ENCODE assay signal across 21 cellular contexts in genomic region chr14:76101980-76102379, GRCh38. TPM values are rescaled to one million over a fixed set of nuclear protein-coding genes. Genes with fewer than 3 reads are reported as not detected.
A peak's percentile ranks its signal among the peaks of the same experiment; 100 is the strongest.
DNase-seq lines count a peak whose midpoint lies in the region; ATAC-seq, FAIRE-seq and TF ChIP-seq lines count a peak whose summit lies in the region.
"Had no signal": no experiment of that assay in that cellular context is flagged by ENCODE, and none has a peak within 500 bp of the region (broad histone marks: within the 10 kb centered on the region; RNA-seq: fewer than 3 reads in every experiment).

No MANE protein-coding gene starts in this region.

- peaks cover 2 to 27% of the 10 kb centered on the region in 2 experiments; a peak in 4 of 5 replicates for H3K27me3 ChIP-seq in HepG2 (ENCODE audit: control insufficient read depth in 1 of 2, insufficient read depth in 2 of 2, low read length in 2 of 2)
- H3K27me3 ChIP-seq in right lobe of liver: no peaks in the 10 kb centered on the region
- H3K27me3 ChIP-seq in GM12878 (replicated peaks in 1 of 2; ENCODE audit: control insufficient read depth in 2 of 2, insufficient read depth in 2 of 2, low read length in 1 of 2): 0 out of 4 replicates have a peak, but pooled peaks cover 0 to 3% of the 10 kb centered on the region in 2 experiments
- H3K27me3 ChIP-seq in gastroesophageal sphincter: no peaks in the 10 kb centered on the region
- H3K27me3 ChIP-seq: upper lobe of right lung had no signal

- no peaks in the 10 kb centered on the region for H3K4me1 Mint-ChIP-seq in immature natural killer cell
- H3K4me1 Mint-ChIP-seq: natural killer cell had no signal

- peak; percentile 46 for ATAC-seq in HepG2
- no peak for ATAC-seq in right lobe of liver
- no peak for ATAC-seq in GM12878
- no peak for ATAC-seq in gastroesophageal sphincter
- ATAC-seq: natural killer cell, upper lobe of right lung had no signal

- no peaks in the 10 kb centered on the region for H3K9me3 ChIP-seq in HepG2 (ENCODE audit: low read length)
- no peaks in the 10 kb centered on the region for H3K9me3 ChIP-seq in right lobe of liver
- no peaks in the 10 kb centered on the region for H3K9me3 ChIP-seq in GM12878 (replicated peaks; ENCODE audit: control insufficient read depth, insufficient read depth, low read length)
- no peaks in the 10 kb centered on the region for H3K9me3 ChIP-seq in gastroesophageal sphincter
- H3K9me3 ChIP-seq: upper lobe of right lung had no signal

- peaks cover 2 to 11% (median 10%) of the 10 kb centered on the region in 3 donors for H3K27me3 Mint-ChIP-seq in immature natural killer cell (ENCODE audit: low read depth in 3 of 3)

- H4K20me1 ChIP-seq in HepG2 (ENCODE audit: insufficient read depth, low read length) (no peaks in the 10 kb centered on the region), GM12878 (ENCODE audit: control insufficient read depth, insufficient read depth) (no peaks in the 10 kb centered on the region)

- peak; percentile 8 for DNase-seq in HepG2 (ENCODE audit: low spot score)
- no peak for DNase-seq in right lobe of liver
- no peak for DNase-seq in GM12878 (ENCODE audit: low read depth, low spot score)
- DNase-seq in immature natural killer cell: no peak
- no peak for DNase-seq in GM13977 (ENCODE audit: low spot score)
- no peak for DNase-seq in NCI-H1436 (lab: John Stamatoyannopoulos, UW)
- no peak for DNase-seq in AG08395 (ENCODE audit: low spot score)
- DNase-seq: activated CD4-positive, alpha-beta T cell treated with anti-CD3 and anti-CD28 coated beads, Interleukin-2, amount 50 U/mL, for 48 hours; activated effector memory CD4-positive, alpha-beta T cell treated with anti-CD3 and anti-CD28 coated beads, Interleukin-2, amount 50 U/mL, for 16 hours; EL; GOT3; MM.1S; natural killer cell; NCI-H1694 treated with DMSO at 0.1 percent for 48 hours; posterior cingulate gyrus; upper lobe of right lung had no signal

- in situ Hi-C loops in HepG2 (cut with HindIII; ENCODE audit: extremely low pct_ligation_motif_present, low pct_unique_long_range_greater_than_20kb): no loop called here
- in situ Hi-C loops in GM12878 (cut with MboI): no loop called here
- in situ Hi-C loops in GM13977 (cut with MboI; ENCODE audit: low pct_unique_long_range_greater_than_20kb, low sequenced_read_pairs, unreplicated experiment): no loop called here

- intact Hi-C loops in HepG2 (cut with micrococcal nuclease; ENCODE audit: unreplicated experiment) (loop anchor here (10.0 kb wide), 1 partner anchor 253 kb away; no protein-coding TSS in a partner anchor), right lobe of liver (cut with DNase I) (no loop called here), GM12878 (cut with micrococcal nuclease; ENCODE audit: unreplicated experiment) (no loop called here)

- CTCF ChIA-PET in HepG2 (lab: Yijun Ruan, JAX; ENCODE audit: low intra/inter-chr PET ratio, low total read pairs) (no interaction called here), GM12878 (lab: Yijun Ruan, JAX) (interaction anchor here (1.2 to 2.9 kb wide), 2 partner anchors 251 to 608 kb away, joined by 3 to 13 read pairs; no protein-coding TSS in a partner anchor)

- no peak for TF ChIP-seq RAD21 in HepG2 (CRISPR knock-in tag; IDR thresholded peaks at IDR 0.05)
- TF ChIP-seq RAD21 in GM12878 (IDR thresholded peaks at IDR 0.05; ENCODE audit: insufficient read depth, low read depth, low read length): peak; percentile 43

- no peak overlapping the region for H3K9ac ChIP-seq in HepG2 (ENCODE audit: insufficient read depth, low read depth, low read length)
- no peak overlapping the region for H3K9ac ChIP-seq in GM12878 (ENCODE audit: control insufficient read depth, insufficient read depth, low read length)

- SMC1A ChIA-PET in GM12878 (lab: Charles Lee; ENCODE audit: uncharacterized antibody, unreplicated experiment): no interaction called here

- no TSS peak for BruUV-seq in HepG2 (replicated peaks; lab: Mats Ljungman, UMichigan)
- BruUV-seq in GM12878 (replicated peaks; lab: Mats Ljungman, UMichigan): no TSS peak

- TF ChIP-seq CTCF in HepG2 (CRISPR knock-in tag; IDR thresholded peaks at IDR 0.05) (peak; percentile 63), right lobe of liver (IDR thresholded peaks at IDR 0.05) (no peak), GM12878 (IDR thresholded peaks at IDR 0.05 in 2 of 3, conservative IDR thresholded peaks at IDR 0.05 in 1 of 3; ENCODE audit: control insufficient read depth in 2 of 3, extremely low read depth in 1 of 3, insufficient read depth in 1 of 3, low read depth in 3 of 3, low read length in 3 of 3) (peak in 1 of 3 experiments; percentile 35; a peak in 1 of 6 replicates), gastroesophageal sphincter (IDR thresholded peaks at IDR 0.05) (no peak), GM13977 (IDR thresholded peaks at IDR 0.05; ENCODE audit: extremely low read depth, insufficient read depth, missing control alignments) (no peak)

- H3K4me2 ChIP-seq in HepG2 (ENCODE audit: low read depth, low read length) (no peak overlapping the region), GM12878 (ENCODE audit: control insufficient read depth, insufficient read depth) (no peak overlapping the region)

- H3K27ac Mint-ChIP-seq in immature natural killer cell: no peak overlapping the region
- H3K27ac Mint-ChIP-seq: natural killer cell; T-helper 1 cell treated with Interleukin-12 subunit alpha and Interleukin-12 subunit beta and Interleukin-4 antibody, amounts not matched to agents 30 μg/mL and 1 μg/mL, for 36 hours had no signal

- RAD21 ChIA-PET in GM12878 (lab: Charles Lee; ENCODE audit: unreplicated experiment): interaction anchor here (1.0 kb wide), 1 partner anchor 250 kb away, joined by 4 read pairs; no protein-coding TSS in a partner anchor

- 4% methylated on average over 2 of the region's 2 CpGs for WGBS in HepG2 (ENCODE audit: low lambda C conversion rate)
- WGBS in right lobe of liver (ENCODE audit: insufficient coverage, low coverage, low lambda C conversion rate, missing lambda C conversion rate): 42% methylated on average over 2 of the region's 2 CpGs
- WGBS in GM12878 (ENCODE audit: insufficient coverage, insufficient replicate concordance, low lambda C conversion rate, missing lambda C conversion rate): 4% methylated on average over 2 of the region's 2 CpGs
- 40 to 50% methylated on average over 2 of the region's 2 CpGs for WGBS in gastroesophageal sphincter (ENCODE audit: low coverage in 1 of 2), 2 donors

- TF ChIP-seq POLR2A in HepG2 (IDR thresholded peaks at IDR 0.05; ENCODE audit: insufficient read depth in 1 of 2, low read depth in 2 of 2, low read length in 2 of 2): no peak
- TF ChIP-seq POLR2A in right lobe of liver (IDR thresholded peaks at IDR 0.05): no peak
- no peak for TF ChIP-seq POLR2A in GM12878 (IDR thresholded peaks at IDR 0.05; ENCODE audit: low read depth, low read length)
- TF ChIP-seq POLR2A in gastroesophageal sphincter (IDR thresholded peaks at IDR 0.05): no peak

- H3K4me3 ChIP-seq in HepG2 (replicated peaks in 1 of 3; ENCODE audit: insufficient read depth in 1 of 3, low read depth in 2 of 3, low read length in 3 of 3): no peak overlapping the region
- H3K4me3 ChIP-seq in right lobe of liver: no peak overlapping the region
- no peak overlapping the region for H3K4me3 ChIP-seq in GM12878
- H3K4me3 ChIP-seq in gastroesophageal sphincter: no peak overlapping the region
- H3K4me3 ChIP-seq: coronary artery, upper lobe of right lung had no signal

- no peak for TF ChIP-seq EP300 in HepG2 (IDR thresholded peaks at IDR 0.05; ENCODE audit: low read depth in 2 of 2, low read length in 2 of 2)
- TF ChIP-seq EP300 in HepG2 (CRISPR knock-in tag; IDR thresholded peaks at IDR 0.05; ENCODE audit: borderline replicate concordance): no peak
- TF ChIP-seq EP300 in GM12878 (IDR thresholded peaks at IDR 0.05; ENCODE audit: borderline replicate concordance in 1 of 2, control insufficient read depth in 1 of 2, low read depth in 2 of 2, low read length in 2 of 2): no peak
- no peak for TF ChIP-seq EP300 in gastroesophageal sphincter (IDR thresholded peaks at IDR 0.05)

- H3K79me2 ChIP-seq in HepG2 (ENCODE audit: insufficient read depth, low read length) (no peaks in the 10 kb centered on the region), GM12878 (ENCODE audit: control insufficient read depth, insufficient read depth, low read length) (no peaks in the 10 kb centered on the region)

- H3K9me3 Mint-ChIP-seq in immature natural killer cell: no peaks in the 10 kb centered on the region
- H3K9me3 Mint-ChIP-seq: natural killer cell; T-helper 1 cell treated with Interleukin-12 subunit alpha and Interleukin-12 subunit beta and Interleukin-4 antibody, amounts not matched to agents 30 μg/mL and 1 μg/mL, for 36 hours had no signal

- no peaks in the 10 kb centered on the region for H3K4me1 ChIP-seq in HepG2 (ENCODE audit: insufficient read depth, low read length)
- H3K4me1 ChIP-seq in right lobe of liver: no peaks in the 10 kb centered on the region
- no peaks in the 10 kb centered on the region for H3K4me1 ChIP-seq in GM12878 (ENCODE audit: control insufficient read depth, insufficient read depth, low read length)
- peaks cover 2 to 56% (median 6%) of the 10 kb centered on the region in 3 donors for H3K4me1 ChIP-seq in gastroesophageal sphincter
- H3K4me1 ChIP-seq: upper lobe of right lung had no signal

- no peak overlapping the region for H2AFZ ChIP-seq in HepG2 (ENCODE audit: low read length)
- H2AFZ ChIP-seq in GM12878 (ENCODE audit: control insufficient read depth, low read depth, low read length): no peak overlapping the region

- H3K4me3 Mint-ChIP-seq in immature natural killer cell: no peak overlapping the region
- H3K4me3 Mint-ChIP-seq: natural killer cell; T-helper 1 cell treated with Interleukin-12 subunit alpha and Interleukin-12 subunit beta and Interleukin-4 antibody, amounts not matched to agents 30 μg/mL and 1 μg/mL, for 36 hours had no signal

- no peak overlapping the region for H3K27ac ChIP-seq in HepG2 (ENCODE audit: extremely low read length, insufficient read depth, low read length)
- H3K27ac ChIP-seq in right lobe of liver: no peak overlapping the region
- H3K27ac ChIP-seq in GM12878 (ENCODE audit: control insufficient read depth, insufficient read depth): no peak overlapping the region
- H3K27ac ChIP-seq in gastroesophageal sphincter: peak overlapping the region in 3 of 4 donors; percentile 66 to 82 (median 80)
- H3K27ac ChIP-seq: C4-2B, coronary artery, upper lobe of right lung had no signal

- POLR2A ChIA-PET in HepG2 (lab: Yijun Ruan, JAX): no interaction called here
- POLR2A ChIA-PET in GM12878 (lab: Charles Lee): no interaction called here

- H3K36me3 Mint-ChIP-seq in immature natural killer cell: peaks cover 0 to under 1% (median 0%) of the 10 kb centered on the region in 3 donors
- H3K36me3 Mint-ChIP-seq: natural killer cell had no signal

- H3K36me3 ChIP-seq in HepG2 (replicated peaks in 1 of 2; ENCODE audit: control insufficient read depth in 1 of 2, insufficient read depth in 2 of 2, low read length in 2 of 2) (no peaks in the 10 kb centered on the region), right lobe of liver (no peaks in the 10 kb centered on the region), GM12878 (ENCODE audit: control insufficient read depth in 2 of 2, insufficient read depth in 2 of 2, low read length in 1 of 2) (no peaks in the 10 kb centered on the region), gastroesophageal sphincter (no peaks in the 10 kb centered on the region)
- H3K36me3 ChIP-seq: upper lobe of right lung had no signal

- FAIRE-seq in HepG2 (lab: Jason Lieb, UNC) (no peak), GM12878 (lab: Jason Lieb, UNC) (no peak)
- FAIRE-seq: bronchial epithelial cell had no signal

RNA-seq across cellular contexts. Expression of gene GPATCH2L, which starts 49.7 kb away (rescaled TPM):
- total RNA-seq in HepG2 (2016; rRNA removed; fragmentation: Illumina TruSeq; extraction: Trizol): 29.0 and 35.5 TPM in 2 replicates
- 15.5 and 15.9 TPM in 2 replicates for total RNA-seq in HepG2 (2016; cell fraction: cytosol; rRNA removed; fragmentation: Illumina TruSeq; extraction: Trizol; ENCODE audit: low read depth)
- total RNA-seq in HepG2 (2016; cell fraction: insoluble cytoplasmic fraction; rRNA removed; fragmentation: Illumina TruSeq; extraction: Trizol): 25.8 and 37.2 TPM in 2 replicates
- 9.7 and 12.2 TPM in 2 replicates for total RNA-seq in HepG2 (2016; cell fraction: membrane; rRNA removed; fragmentation: Illumina TruSeq; extraction: Trizol)
- total RNA-seq in HepG2 (2016; cell fraction: nucleus; rRNA removed; fragmentation: Illumina TruSeq; extraction: Trizol): 69.0 and 73.0 TPM in 2 replicates
- 14.2 and 14.4 TPM in 2 replicates for polyA plus RNA-seq in HepG2 (2011; rRNA removed)
- 6.7 and 7.8 TPM in 2 replicates for polyA plus RNA-seq in HepG2 (2011; cell fraction: cytosol; rRNA removed)
- 42.0 and 46.6 TPM in 2 replicates for polyA plus RNA-seq in HepG2 (2011; cell fraction: nucleus; rRNA removed)
- polyA plus RNA-seq in HepG2 (2012): 8.2 and 9.7 TPM in 2 replicates
- polyA plus RNA-seq in HepG2 (2016; cell fraction: cytosol; fragmentation: Illumina TruSeq; extraction: Trizol; ENCODE audit: low read depth): 0.67 and 0.81 TPM in 2 replicates
- polyA plus RNA-seq in HepG2 (2016; cell fraction: insoluble cytoplasmic fraction; fragmentation: Illumina TruSeq; extraction: Trizol; ENCODE audit: low read depth): 11.8 TPM in 2 replicates
- 1.7 and 2.9 TPM in 2 replicates for polyA plus RNA-seq in HepG2 (2016; cell fraction: membrane; fragmentation: Illumina TruSeq; extraction: Trizol; ENCODE audit: low read depth)
- 22.0 and 22.9 TPM in 2 replicates for polyA plus RNA-seq in HepG2 (2016; cell fraction: nucleus; fragmentation: Illumina TruSeq; extraction: Trizol; ENCODE audit: insufficient read depth, low read depth)
- polyA minus RNA-seq in HepG2 (2011; rRNA and poly(A)+ RNA removed; ENCODE audit: low replicate concordance): 44.9 and 57.8 TPM in 2 replicates
- 15.6 and 19.1 TPM in 2 replicates for polyA minus RNA-seq in HepG2 (2011; cell fraction: cytosol; rRNA and poly(A)+ RNA removed)
- polyA minus RNA-seq in HepG2 (2011; cell fraction: nucleus; rRNA and poly(A)+ RNA removed): 119 and 134 TPM in 2 replicates
- total RNA-seq in right lobe of liver: 10 to 100 TPM in 5 of 6 experiments, 1 to 10 TPM in 1; 10.0 to 20.7 (median 14.7) TPM
- total RNA-seq in GM12878 (2013; cell fraction: nucleolus; rRNA removed): 1,448 and 1,558 TPM in 2 replicates
- 31.7 and 32.9 TPM in 2 replicates for total RNA-seq in GM12878 (2014; rRNA removed)
- 27.6 and 30.4 TPM in 2 replicates for total RNA-seq in GM12878 (2014; rRNA removed; fragmentation: Illumina TruSeq; extraction: Trizol)
- total RNA-seq in GM12878 (2021): 42.6 and 50.9 TPM in 2 replicates
- 30.7 TPM for polyA plus RNA-seq in GM12878 (2011; ENCODE audit: low read depth)
- 45.0 and 45.6 TPM in 2 replicates for polyA plus RNA-seq in GM12878 (2011; rRNA removed)
- polyA plus RNA-seq in GM12878 (2011; cell fraction: cytosol; rRNA removed): 25.7 and 30.3 TPM in 2 replicates
- 105 and 112 TPM in 2 replicates for polyA plus RNA-seq in GM12878 (2011; cell fraction: nucleus; rRNA removed)
- polyA plus RNA-seq in GM12878 (2012): 29.1 and 43.6 TPM in 2 replicates
- 20.4 and 24.3 TPM in 2 replicates for polyA plus RNA-seq in GM12878 (2014; fragmentation: Illumina TruSeq; extraction: Trizol)
- polyA plus RNA-seq in GM12878 (2014; fragmentation: Nextera tagmentation; extraction: Ambion mirVana): 10 to 100 TPM in 1 of 2 experiments, 1 to 10 TPM in 1; 9.1 to 12.9 TPM
- polyA plus RNA-seq in GM12878 (2014; rRNA removed): 16.6 and 22.5 TPM in 2 replicates
- 10 to 100 TPM; 20.8 to 26.3 TPM for polyA plus RNA-seq in GM12878 (2016; fragmentation: Nextera tagmentation; extraction: Ambion mirVana)
- 93.9 and 121 TPM in 2 replicates for polyA minus RNA-seq in GM12878 (2011; rRNA and poly(A)+ RNA removed)
- 19.6 and 22.5 TPM in 2 replicates for polyA minus RNA-seq in GM12878 (2011; cell fraction: cytosol; rRNA and poly(A)+ RNA removed)
- polyA minus RNA-seq in GM12878 (2011; cell fraction: nucleus; rRNA and poly(A)+ RNA removed): 154 and 176 TPM in 2 replicates
- 10 to 100 TPM; 34.2 to 64.0 (median 56.0) TPM for total RNA-seq in gastroesophageal sphincter
- polyA plus RNA-seq in immature natural killer cell: 10 to 100 TPM in 2 of 3 donors, 1 to 10 TPM in 1; 9.4 to 15.7 (median 14.7) TPM

Comparison
In these comparisons a context has a peak if more than half of its experiments do, and no peak if none do; other contexts are left out.
1. H3K27ac ChIP-seq: peak in gastroesophageal sphincter (3 of 4); none in HepG2 (single experiment), right lobe of liver (0 of 3) and GM12878 (single experiment).
2. Of the 75 proteins assayed by ChIP-seq in both HepG2 and GM12878: peak only in HepG2: none; only in GM12878: RAD21; in both: SMC3; in neither: 72; mixed calls (peak in some experiments, not most) for 1.